Comparison of ENCODE assay signal across 1 cellular context in genomic region chr2:128170776-128171175, GRCh38.
TF ChIP-seq lines count a peak whose summit lies in the region.

No MANE protein-coding gene starts in this region.

TF ChIP-seq in IMR-90, 13 proteins besides CTCF, POLR2A, EP300 and RAD21:
- TF ChIP-seq FOS (IDR thresholded peaks at IDR 0.05; ENCODE audit: low read depth, low read length): no peak
- TF ChIP-seq SMC3 (IDR thresholded peaks at IDR 0.05; ENCODE audit: low read depth, low read length): no peak
- TF ChIP-seq MAZ (IDR thresholded peaks at IDR 0.05; ENCODE audit: borderline replicate concordance, low read depth, low read length): no peak
- TF ChIP-seq NFE2L2 (IDR thresholded peaks at IDR 0.05; ENCODE audit: low read depth, low read length): no peak
- no peak for TF ChIP-seq USF2 (IDR thresholded peaks at IDR 0.05; ENCODE audit: low read depth, low read length)
- TF ChIP-seq CHD1 (IDR thresholded peaks at IDR 0.05; ENCODE audit: low read depth, low read length): no peak
- TF ChIP-seq RCOR1 (IDR thresholded peaks at IDR 0.05; ENCODE audit: insufficient replicate concordance, low read length): no peak
- no peak for TF ChIP-seq RFX5 (IDR thresholded peaks at IDR 0.05; ENCODE audit: low read depth, low read length)
- TF ChIP-seq MXI1 (IDR thresholded peaks at IDR 0.05; ENCODE audit: borderline replicate concordance, low read depth, low read length): no peak
- no peak for TF ChIP-seq CEBPB (IDR thresholded peaks at IDR 0.05; ENCODE audit: low read depth, low read length)
- TF ChIP-seq ELK1 (IDR thresholded peaks at IDR 0.05; ENCODE audit: borderline replicate concordance, low read depth, low read length): no peak
